In genomic region chr20:14210146-14210545, GRCh38 we compare ENCODE assay signal across 22 cellular contexts.
"Had no signal": no experiment of that assay in that cellular context is flagged by ENCODE, and none has a peak within 500 bp of the region (broad histone marks: within the 10 kb centered on the region; RNA-seq: fewer than 3 reads in every experiment).

No MANE protein-coding gene starts in this region.

- H3K4me1 Mint-ChIP-seq: natural killer cell; stimulated activated naive CD8-positive, alpha-beta T cell treated with anti-CD3 and anti-CD28 coated beads, Interleukin-15, amount 100 ng/mL, for 72 hours had no signal

- H3K27me3 Mint-ChIP-seq: progenitor cell of endocrine pancreas; stimulated activated naive CD8-positive, alpha-beta T cell treated with anti-CD3 and anti-CD28 coated beads, Interleukin-15, amount 100 ng/mL, for 72 hours had no signal

- H3K9me3 ChIP-seq: gastrocnemius medialis, neutrophil, right lobe of liver, thyroid gland, vagina had no signal

- H3K4me3 ChIP-seq: dorsolateral prefrontal cortex, gastrocnemius medialis, right lobe of liver, thyroid gland, vagina had no signal

- H3K79me2 ChIP-seq: parathyroid adenoma had no signal

- H3K27me3 ChIP-seq: dorsolateral prefrontal cortex, gastrocnemius medialis, neutrophil, right lobe of liver, thyroid gland, vagina had no signal

- DNase-seq: dorsolateral prefrontal cortex; effector CD4-positive, alpha-beta T cell; foreskin fibroblast; gastrocnemius medialis; head of caudate nucleus; natural killer cell; right lobe of liver; small intestine; stimulated activated CD4-positive, alpha-beta T cell treated with anti-CD3 and anti-CD28 coated beads, Interleukin-15, amount 100 ng/mL, for 24 hours; stimulated activated CD4-positive, alpha-beta T cell treated with anti-CD3 and anti-CD28 coated beads, Interleukin-2, amount 100 ng/mL, for 48 hours; stimulated activated CD8-positive, alpha-beta memory T cell treated with anti-CD3 and anti-CD28 coated beads, Interleukin-4, amount 100 ng/mL, for 48 hours; stimulated activated naive CD4-positive, alpha-beta T cell; stimulated activated naive CD8-positive, alpha-beta T cell treated with anti-CD3 and anti-CD28 coated beads, Interleukin-15, amount 100 ng/mL, for 72 hours; thyroid gland; trophoblast cell had no signal

- H3K27ac Mint-ChIP-seq: natural killer cell; progenitor cell of endocrine pancreas; stimulated activated naive CD8-positive, alpha-beta T cell treated with anti-CD3 and anti-CD28 coated beads, Interleukin-15, amount 100 ng/mL, for 72 hours had no signal

- ATAC-seq: esophagus mucosa; gastrocnemius medialis; left lobe of liver; natural killer cell; right lobe of liver; stimulated activated naive CD8-positive, alpha-beta T cell treated with anti-CD3 and anti-CD28 coated beads, Interleukin-15, amount 100 ng/mL, for 72 hours had no signal

- H3K4me3 Mint-ChIP-seq: natural killer cell; stimulated activated naive CD8-positive, alpha-beta T cell treated with anti-CD3 and anti-CD28 coated beads, Interleukin-15, amount 100 ng/mL, for 72 hours had no signal

- H3K36me3 ChIP-seq: gastrocnemius medialis, neutrophil, right lobe of liver, thyroid gland, vagina had no signal

- H3K9ac ChIP-seq: parathyroid adenoma had no signal

- H3K36me3 Mint-ChIP-seq: natural killer cell had no signal

- H3K4me1 ChIP-seq: gastrocnemius medialis, parathyroid adenoma, right lobe of liver, thyroid gland, vagina had no signal

- H2AFZ ChIP-seq: parathyroid adenoma had no signal

- H3K27ac ChIP-seq: dorsolateral prefrontal cortex, epithelial cell of prostate, gastrocnemius medialis, neutrophil, parathyroid adenoma, right lobe of liver, thyroid gland, vagina had no signal
